13 cellular contexts compared by ENCODE assay signal in genomic region chr2:24734741-24735140, GRCh38. TPM values are rescaled to one million over a fixed set of nuclear protein-coding genes. Genes with fewer than 3 reads are reported as not detected.
DNase-seq lines count a peak whose midpoint lies in the region; ATAC-seq and TF ChIP-seq lines count a peak whose summit lies in the region.
"Had no signal": no experiment of that assay in that cellular context is flagged by ENCODE, and none has a peak within 500 bp of the region (broad histone marks: within the 10 kb centered on the region; RNA-seq: fewer than 3 reads in every experiment).

No MANE protein-coding gene starts in this region.

- no peak for TF ChIP-seq CTCF in gastroesophageal sphincter (IDR thresholded peaks at IDR 0.05)

- peak overlapping the region; percentile 74 to 93 for H3K27ac Mint-ChIP-seq in effector memory CD8-positive, alpha-beta T cell
- H3K27ac Mint-ChIP-seq: CD14-positive monocyte; CD8-positive, alpha-beta T cell; H9 had no signal

- H3K4me1 Mint-ChIP-seq in effector memory CD8-positive, alpha-beta T cell (ENCODE audit: low read depth in 2 of 2), result peaks cover 0 to 36% of the 10 kb centered on the region in 2 donors

- H3K4me3 Mint-ChIP-seq in effector memory CD8-positive, alpha-beta T cell, result no peak overlapping the region
- H3K4me3 Mint-ChIP-seq: CD14-positive monocyte; CD8-positive, alpha-beta T cell; H9 had no signal

- no peaks in the 10 kb centered on the region for H3K9me3 ChIP-seq in gastroesophageal sphincter
- H3K9me3 ChIP-seq: BLaER1 had no signal

- no peaks in the 10 kb centered on the region for H3K9me3 Mint-ChIP-seq in effector memory CD8-positive, alpha-beta T cell
- H3K9me3 Mint-ChIP-seq: CD14-positive monocyte; CD8-positive, alpha-beta T cell; H9 had no signal

- DNase-seq in DMS153 treated with DMSO at 0.1 percent for 48 hours (lab: John Stamatoyannopoulos, UW; ENCODE audit: unreplicated experiment), result peak; percentile 23
- DNase-seq in DMS153 (lab: John Stamatoyannopoulos, UW), result no peak
- DNase-seq in NCI-H146 (lab: John Stamatoyannopoulos, UW), result peak; percentile 23
- peak; percentile 52 for DNase-seq in NCI-H748 (lab: John Stamatoyannopoulos, UW; ENCODE audit: unreplicated experiment)
- DNase-seq in effector memory CD8-positive, alpha-beta T cell, result no peak
- no peak for DNase-seq in KG1 (lab: John Stamatoyannopoulos, UW)
- DNase-seq: Calu3; CD8-positive, alpha-beta T cell; H9 had no signal

- no peaks in the 10 kb centered on the region for H3K27me3 ChIP-seq in gastroesophageal sphincter
- H3K27me3 ChIP-seq: BLaER1 had no signal

- 90 to 100% methylated on average over 2 of the region's 2 CpGs for WGBS in gastroesophageal sphincter (ENCODE audit: low coverage in 1 of 2), 2 donors

- TF ChIP-seq POLR2A in gastroesophageal sphincter (IDR thresholded peaks at IDR 0.05), result no peak

- no peaks in the 10 kb centered on the region for H3K27me3 Mint-ChIP-seq in effector memory CD8-positive, alpha-beta T cell

- no peak overlapping the region for H3K27ac ChIP-seq in gastroesophageal sphincter
- H3K27ac ChIP-seq: 22Rv1, BLaER1 had no signal

- peaks cover 0 to 13% (median 5%) of the 10 kb centered on the region in 3 donors for H3K4me1 ChIP-seq in gastroesophageal sphincter

- no peak overlapping the region for H3K4me3 ChIP-seq in gastroesophageal sphincter
- H3K4me3 ChIP-seq: BLaER1 had no signal

- no peak for TF ChIP-seq EP300 in gastroesophageal sphincter (IDR thresholded peaks at IDR 0.05)

- H3K36me3 Mint-ChIP-seq in effector memory CD8-positive, alpha-beta T cell (ENCODE audit: insufficient read depth), result peaks cover 35% of the 10 kb centered on the region

- H3K36me3 ChIP-seq in gastroesophageal sphincter, result peaks cover 0 to 27% of the 10 kb centered on the region in 2 donors

- no peak for ATAC-seq in effector memory CD8-positive, alpha-beta T cell (replicated peaks)
- ATAC-seq in gastroesophageal sphincter, result no peak
- ATAC-seq: CD8-positive, alpha-beta T cell had no signal

RNA-seq across cellular contexts. Expression of gene PTRHD1, which starts 58.5 kb away (rescaled TPM):
- 10 to 100 TPM; 11.8 to 12.4 (median 12.1) TPM for total RNA-seq in gastroesophageal sphincter

RNA-seq across cellular contexts. Expression of gene CENPO, which starts 58.5 kb away (rescaled TPM):
- 1 to 10 TPM in 3 of 4 donors, under 1 TPM in 1; 0.31 to 3.8 (median 2.8) TPM for total RNA-seq in gastroesophageal sphincter

Comparison
In these comparisons a context has a peak if more than half of its experiments do, and no peak if none do; other contexts are left out.
1. DNase-seq: peak in DMS153 treated with DMSO at 0.1 percent for 48 hours (single experiment), NCI-H146 (single experiment) and NCI-H748 (single experiment); none in DMS153 (single experiment), effector memory CD8-positive, alpha-beta T cell (0 of 3) and KG1 (single experiment).